ENCODE assay signal across 31 cellular contexts in genomic region chr1:175861641-175862367, GRCh38.
"Had no signal": no experiment of that assay in that cellular context is flagged by ENCODE, and none has a peak within 500 bp of the region (broad histone marks: within the 10 kb centered on the region; RNA-seq: fewer than 3 reads in every experiment).

No MANE protein-coding gene starts in this region.

- FAIRE-seq: endothelial cell of umbilical vein, keratinocyte, pancreas had no signal

- H3K27ac ChIP-seq: breast epithelium, coronary artery, gastroesophageal sphincter, pancreas, prostate gland, skin epidermis, thyroid gland, upper lobe of right lung had no signal

- H3K9me3 Mint-ChIP-seq: activated CD8-positive, alpha-beta T cell treated with anti-CD3 and anti-CD28 coated beads for 36 hours; activated T-cell treated with anti-CD3 and anti-CD28 coated beads, Interleukin-2, amount 50 U/mL, for 4 hours; activated T-helper 17 cell treated with anti-CD3 and anti-CD28 coated beads, Interleukin-2, amount 50 U/mL, for 72 hours; naive thymus-derived CD8-positive, alpha-beta T cell; neural crest cell; stimulated activated effector memory CD8-positive, alpha-beta T cell treated with anti-CD3 and anti-CD28 coated beads, Interleukin-12 subunit alpha, Interleukin-12 subunit beta, amount 100 ng/mL, for 72 hours; stimulated activated naive CD8-positive, alpha-beta T cell treated with anti-CD3 and anti-CD28 coated beads, Interleukin-15, Interleukin-2, amounts not matched to agents 100 ng/mL and 50 ng/mL, for 24 hours had no signal

- H3K9me3 ChIP-seq: breast epithelium, gastroesophageal sphincter, pancreas, prostate gland, thyroid gland, upper lobe of right lung had no signal

- H3K36me3 ChIP-seq: breast epithelium, gastroesophageal sphincter, pancreas, prostate gland, thyroid gland, upper lobe of right lung had no signal

- H3K36me3 Mint-ChIP-seq: naive thymus-derived CD8-positive, alpha-beta T cell; stimulated activated effector memory CD8-positive, alpha-beta T cell treated with anti-CD3 and anti-CD28 coated beads, Interleukin-12 subunit alpha, Interleukin-12 subunit beta, amount 100 ng/mL, for 72 hours had no signal

- H3K27me3 ChIP-seq: breast epithelium, gastroesophageal sphincter, pancreas, thyroid gland, upper lobe of right lung had no signal

- H3K4me1 ChIP-seq: breast epithelium, pancreas, prostate gland, thyroid gland, upper lobe of right lung had no signal

- DNase-seq: activated CD4-positive, alpha-beta T cell treated with anti-CD3 and anti-CD28 coated beads, Interleukin-2, amount 50 U/mL, for 1 hour; activated CD4-positive, CD25-positive, alpha-beta regulatory T cell treated with anti-CD3 and anti-CD28 coated beads, Interleukin-2, amount 50 U/mL, for 72 hours; activated CD8-positive, alpha-beta T cell treated with anti-CD3 and anti-CD28 coated beads for 36 hours; activated gamma-delta T cell treated with Interleukin-2 at 50 U/mL for 16 hours; activated naive CD4-positive, alpha-beta T cell treated with anti-CD3 and anti-CD28 coated beads, Interleukin-2, amount 50 U/mL, for 16 hours; activated T-cell treated with anti-CD3 and anti-CD28 coated beads, Interleukin-2, amount 50 U/mL, for 4 hours; amniotic stem cell; central memory CD4-positive, alpha-beta T cell; hippocampal formation; midbrain; naive thymus-derived CD8-positive, alpha-beta T cell; nucleus accumbens; pancreas; retina; stimulated activated CD4-positive, alpha-beta T cell treated with anti-CD3 and anti-CD28 coated beads, Interleukin-12 subunit alpha, Interleukin-12 subunit beta, amount 100 ng/mL, for 4 hours; stimulated activated CD4-positive, alpha-beta T cell treated with anti-CD3 and anti-CD28 coated beads, Interleukin-4, amount 100 ng/mL, for 24 hours; T-helper 2 cell; thyroid gland; upper lobe of right lung had no signal

- H3K4me3 Mint-ChIP-seq: activated CD8-positive, alpha-beta T cell treated with anti-CD3 and anti-CD28 coated beads for 36 hours; activated T-cell treated with anti-CD3 and anti-CD28 coated beads, Interleukin-2, amount 50 U/mL, for 4 hours; activated T-helper 17 cell treated with anti-CD3 and anti-CD28 coated beads, Interleukin-2, amount 50 U/mL, for 72 hours; naive thymus-derived CD8-positive, alpha-beta T cell; neural crest cell; stimulated activated effector memory CD8-positive, alpha-beta T cell treated with anti-CD3 and anti-CD28 coated beads, Interleukin-12 subunit alpha, Interleukin-12 subunit beta, amount 100 ng/mL, for 72 hours; stimulated activated naive CD8-positive, alpha-beta T cell treated with anti-CD3 and anti-CD28 coated beads, Interleukin-15, Interleukin-2, amounts not matched to agents 100 ng/mL and 50 ng/mL, for 24 hours had no signal

- H3K27ac Mint-ChIP-seq: activated CD8-positive, alpha-beta T cell treated with anti-CD3 and anti-CD28 coated beads for 36 hours; activated T-helper 17 cell treated with anti-CD3 and anti-CD28 coated beads, Interleukin-2, amount 50 U/mL, for 72 hours; naive thymus-derived CD8-positive, alpha-beta T cell; stimulated activated effector memory CD8-positive, alpha-beta T cell treated with anti-CD3 and anti-CD28 coated beads, Interleukin-12 subunit alpha, Interleukin-12 subunit beta, amount 100 ng/mL, for 72 hours; stimulated activated naive CD8-positive, alpha-beta T cell treated with anti-CD3 and anti-CD28 coated beads, Interleukin-15, Interleukin-2, amounts not matched to agents 100 ng/mL and 50 ng/mL, for 24 hours had no signal

- H3K4me3 ChIP-seq: breast epithelium, coronary artery, gastroesophageal sphincter, pancreas, prostate gland, skin epidermis, thyroid gland, upper lobe of right lung had no signal

- ATAC-seq: activated CD8-positive, alpha-beta T cell treated with anti-CD3 and anti-CD28 coated beads for 36 hours; activated T-cell treated with anti-CD3 and anti-CD28 coated beads, Interleukin-2, amount 50 U/mL, for 4 hours; activated T-helper 17 cell treated with anti-CD3 and anti-CD28 coated beads, Interleukin-2, amount 50 U/mL, for 72 hours; gastroesophageal sphincter; naive thymus-derived CD8-positive, alpha-beta T cell; pancreas; sciatic nerve; stimulated activated effector memory CD8-positive, alpha-beta T cell treated with anti-CD3 and anti-CD28 coated beads, Interleukin-12 subunit alpha, Interleukin-12 subunit beta, amount 100 ng/mL, for 72 hours; upper lobe of right lung had no signal

- H3K4me1 Mint-ChIP-seq: activated T-helper 17 cell treated with anti-CD3 and anti-CD28 coated beads, Interleukin-2, amount 50 U/mL, for 72 hours; naive thymus-derived CD8-positive, alpha-beta T cell; stimulated activated effector memory CD8-positive, alpha-beta T cell treated with anti-CD3 and anti-CD28 coated beads, Interleukin-12 subunit alpha, Interleukin-12 subunit beta, amount 100 ng/mL, for 72 hours had no signal
